ENCODE assay signal across 8 cellular contexts in genomic region chr20:44965651-44966029, GRCh38. TPM values are rescaled to one million over a fixed set of nuclear protein-coding genes. Genes with fewer than 3 reads are reported as not detected.
DNase-seq lines count a peak whose midpoint lies in the region; ATAC-seq and TF ChIP-seq lines count a peak whose summit lies in the region.

No MANE protein-coding gene starts in this region.

- H3K4me3 Mint-ChIP-seq in T-helper 17 cell: peak overlapping the region; percentile 99

- H3K27me3 ChIP-seq in sigmoid colon: no peaks in the 10 kb centered on the region

- H3K36me3 Mint-ChIP-seq in T-helper 17 cell (ENCODE audit: low read depth): peaks cover 18% of the 10 kb centered on the region

- H3K27ac Mint-ChIP-seq in T-helper 17 cell: peak overlapping the region; percentile 98

- WGBS in sigmoid colon, 2 donors: 23 to 52% methylated on average over 5 of the region's 5 CpGs

- ATAC-seq in T-helper 17 cell (no peak), GM18909 (IDR thresholded peaks at IDR 0.05; ENCODE audit: poor library complexity, unreplicated experiment) (no peak), GM21786 (IDR thresholded peaks at IDR 0.05; ENCODE audit: unreplicated experiment) (no peak), GM19395 (IDR thresholded peaks at IDR 0.05; ENCODE audit: unreplicated experiment) (no peak), GM18868 (IDR thresholded peaks at IDR 0.05; ENCODE audit: unreplicated experiment) (no peak)

- intact Hi-C loops in sigmoid colon (cut with DNase I): loop anchor here (10.0 kb wide), 2 partner anchors 439 to 491 kb away; partner anchors contain the start of genes DBNDD2 and TTPAL

- no peaks in the 10 kb centered on the region for H3K36me3 ChIP-seq in sigmoid colon

- H3K27me3 Mint-ChIP-seq in T-helper 17 cell: no peaks in the 10 kb centered on the region

- DNase-seq in T-helper 17 cell (no peak), fibroblast of the aortic adventitia (ENCODE audit: low read depth) (no peak), sigmoid colon (no peak)

- no peak for TF ChIP-seq EP300 in sigmoid colon (IDR thresholded peaks at IDR 0.05)

- peak overlapping the region; percentile 83 to 85 (median 85) for H3K27ac ChIP-seq in sigmoid colon

- H3K9me3 ChIP-seq in T-helper 17 cell (ENCODE audit: control insufficient read depth, low read length, poor library complexity, severe bottlenecking) (no peaks in the 10 kb centered on the region), sigmoid colon (no peaks in the 10 kb centered on the region)

- peak overlapping the region; percentile 72 for H3K4me3 ChIP-seq in GM08714 (ENCODE audit: low read length)
- peak overlapping the region; percentile 96 for H3K4me3 ChIP-seq in fibroblast of the aortic adventitia (ENCODE audit: low read depth, low read length)
- peak overlapping the region; percentile 59 to 82 (median 80) for H3K4me3 ChIP-seq in sigmoid colon

- peaks cover 50% of the 10 kb centered on the region for H3K4me1 Mint-ChIP-seq in T-helper 17 cell

- TF ChIP-seq CTCF in fibroblast of the aortic adventitia (IDR thresholded peaks at IDR 0.05; ENCODE audit: insufficient read depth, low read length) (no peak), sigmoid colon (IDR thresholded peaks at IDR 0.05) (no peak)

- no peak for TF ChIP-seq POLR2A in sigmoid colon (IDR thresholded peaks at IDR 0.05)

- peaks cover 0 to 44% (median 32%) of the 10 kb centered on the region in 4 donors for H3K4me1 ChIP-seq in sigmoid colon

RNA-seq across cellular contexts. Expression of gene STK4, which starts 0.7 kb away (rescaled TPM):
- 100 to 1,000 TPM; 271 to 280 TPM for total RNA-seq in T-helper 17 cell
- total RNA-seq in fibroblast of the aortic adventitia (ENCODE audit: low replicate concordance): 20.8 and 41.6 TPM in 2 replicates
- total RNA-seq in sigmoid colon: 10 to 100 TPM; 23.9 to 31.8 (median 28.1) TPM
- polyA plus RNA-seq in sigmoid colon: 10 to 100 TPM in 1 of 3 donors, 1 to 10 TPM in 2; 6.0 to 25.7 (median 9.2) TPM

RNA-seq across cellular contexts. Expression of gene TOMM34, which starts 5.4 kb away (rescaled TPM):
- total RNA-seq in T-helper 17 cell (1 to 10 TPM; 9.1 to 9.2 TPM), fibroblast of the aortic adventitia (ENCODE audit: low replicate concordance) (7.0 and 29.3 TPM in 2 replicates), sigmoid colon (1 to 10 TPM; 7.2 to 9.2 (median 8.3) TPM)
- polyA plus RNA-seq in sigmoid colon: 10 to 100 TPM; 10.6 to 27.3 (median 15.6) TPM

RNA-seq across cellular contexts. Expression of gene PABPC1L, which starts 55.8 kb away (rescaled TPM):
- total RNA-seq in T-helper 17 cell (10 to 100 TPM; 37.5 to 60.3 TPM), fibroblast of the aortic adventitia (ENCODE audit: low replicate concordance) (7.9 and 13.8 TPM in 2 replicates), sigmoid colon (10 to 100 TPM in 1 of 4 donors, 1 to 10 TPM in 3; 1.1 to 18.3 (median 6.4) TPM)
- 10 to 100 TPM in 1 of 3 donors, 1 to 10 TPM in 2; 1.8 to 22.9 (median 4.4) TPM for polyA plus RNA-seq in sigmoid colon
